In genomic region chr2:183172220-183172887, GRCh38 we compare ENCODE assay signal across 1 cellular context.
TF ChIP-seq lines count a peak whose summit lies in the region.

No MANE protein-coding gene starts in this region.

TF ChIP-seq in HCT116, 20 proteins besides CTCF, POLR2A, EP300 and RAD21 (continued from another document):
- no peak for TF ChIP-seq ZBTB33 (IDR thresholded peaks at IDR 0.05; ENCODE audit: extremely low read depth, insufficient replicate concordance, low read length)
- TF ChIP-seq ZFX (IDR thresholded peaks at IDR 0.05): no peak
- no peak for TF ChIP-seq CEBPB (IDR thresholded peaks at IDR 0.05; ENCODE audit: low read depth)
- TF ChIP-seq MAX (IDR thresholded peaks at IDR 0.05): no peak
- no peak for TF ChIP-seq ZNF274 (IDR thresholded peaks at IDR 0.05; ENCODE audit: low read depth, low read length)
- no peak for TF ChIP-seq ELF1 (IDR thresholded peaks at IDR 0.05; ENCODE audit: borderline replicate concordance, low read depth)
